ENCODE assay signal across 8 cellular contexts in genomic region chr16:1057252-1057932, GRCh38. TPM values are rescaled to one million over a fixed set of nuclear protein-coding genes. Genes with fewer than 3 reads are reported as not detected.
DNase-seq lines count a peak whose midpoint lies in the region; ATAC-seq, FAIRE-seq and TF ChIP-seq lines count a peak whose summit lies in the region.

No MANE protein-coding gene starts in this region.

- no peak overlapping the region for H3K27ac ChIP-seq in psoas muscle

- no peaks in the 10 kb centered on the region for H3K4me1 Mint-ChIP-seq in activated CD8-positive, alpha-beta T cell treated with anti-CD3 and anti-CD28 coated beads, Interleukin-2, amount 10 ng/mL, durations not matched to agents 7 days and 5 days (ENCODE audit: low read depth)

- 13 to 14% (median 13%) methylated on average over 27 to 33 of the region's 33 CpGs for WGBS in psoas muscle, 3 donors

- intact Hi-C loops in psoas muscle (cut with DNase I) = loop anchor here (1.0 to 10.0 kb wide), 5 partner anchors 45 to 347 kb away; no protein-coding TSS in a partner anchor

- H3K36me3 ChIP-seq in psoas muscle (ENCODE audit: insufficient read depth in 1 of 2, low read depth in 1 of 2) = no peaks in the 10 kb centered on the region

- H3K36me3 Mint-ChIP-seq in activated CD8-positive, alpha-beta T cell treated with anti-CD3 and anti-CD28 coated beads, Interleukin-2, amount 10 ng/mL, durations not matched to agents 7 days and 5 days (ENCODE audit: low read depth) = no peaks in the 10 kb centered on the region

- no peaks in the 10 kb centered on the region for H3K4me1 ChIP-seq in psoas muscle

- peaks cover 3% of the 10 kb centered on the region for H3K9me3 Mint-ChIP-seq in activated CD8-positive, alpha-beta T cell treated with anti-CD3 and anti-CD28 coated beads, Interleukin-2, amount 10 ng/mL, durations not matched to agents 7 days and 5 days (ENCODE audit: insufficient read depth)

- peaks cover 0 to 53% (median 8%) of the 10 kb centered on the region in 3 donors for H3K27me3 ChIP-seq in psoas muscle (ENCODE audit: insufficient read depth in 3 of 3, low read length in 2 of 3)

- no peak for FAIRE-seq in HTR-8/SVneo (lab: Jason Lieb, UNC)

- H3K4me3 ChIP-seq in epithelial cell of proximal tubule (ENCODE audit: low read depth, low read length) (no peak overlapping the region), psoas muscle (no peak overlapping the region)

- POLR2A ChIA-PET in activated CD8-positive, alpha-beta T cell treated with anti-CD3 and anti-CD28 coated beads, Interleukin-2, amount 10 ng/mL, durations not matched to agents 7 days and 5 days (lab: Charles Lee) = no interaction called here

- TF ChIP-seq CTCF in epithelial cell of proximal tubule (conservative IDR thresholded peaks at IDR 0.05; ENCODE audit: low read depth, low read length) = peak; percentile 78
- TF ChIP-seq CTCF in psoas muscle (IDR thresholded peaks at IDR 0.05) = peak; percentile 86

- no peaks in the 10 kb centered on the region for H3K27me3 Mint-ChIP-seq in activated CD8-positive, alpha-beta T cell treated with anti-CD3 and anti-CD28 coated beads, Interleukin-2, amount 10 ng/mL, durations not matched to agents 7 days and 5 days (ENCODE audit: low read depth)

- no peak overlapping the region for H3K4me3 Mint-ChIP-seq in activated CD8-positive, alpha-beta T cell treated with anti-CD3 and anti-CD28 coated beads, Interleukin-2, amount 10 ng/mL, durations not matched to agents 7 days and 5 days

- CTCF ChIA-PET in activated CD8-positive, alpha-beta T cell treated with anti-CD3 and anti-CD28 coated beads, Interleukin-2, amount 10 ng/mL, durations not matched to agents 7 days and 5 days (lab: Charles Lee) = interaction anchor here (0.6 to 2.3 kb wide), 5 partner anchors 11 to 243 kb away, joined by 3 to 12 read pairs (median 3); no protein-coding TSS in a partner anchor

- no peaks in the 10 kb centered on the region for H3K9me3 ChIP-seq in psoas muscle

- H3K27ac Mint-ChIP-seq in activated CD8-positive, alpha-beta T cell treated with anti-CD3 and anti-CD28 coated beads, Interleukin-2, amount 10 ng/mL, durations not matched to agents 7 days and 5 days = no peak overlapping the region

- peak; percentile 72 for ATAC-seq in activated CD8-positive, alpha-beta T cell treated with anti-CD3 and anti-CD28 coated beads, Interleukin-2, amount 10 ng/mL, durations not matched to agents 7 days and 5 days
- peak; percentile 64 to 90 (median 78) for ATAC-seq in psoas muscle
- no peak for ATAC-seq in HG03095 (IDR thresholded peaks at IDR 0.05; ENCODE audit: unreplicated experiment)
- no peak for ATAC-seq in GM18520 (IDR thresholded peaks at IDR 0.05; ENCODE audit: unreplicated experiment)
- ATAC-seq in HG03108 (IDR thresholded peaks at IDR 0.05; ENCODE audit: unreplicated experiment) = no peak

- DNase-seq in AG08396 (ENCODE audit: low spot score) (peak; percentile 81), HTR-8/SVneo (ENCODE audit: insufficient read length, low spot score) (peak; percentile 56), epithelial cell of proximal tubule (ENCODE audit: low read depth) (no peak), psoas muscle (peak in 1 of 2 donors; percentile 76)
- DNase-seq in activated CD8-positive, alpha-beta T cell treated with anti-CD3 and anti-CD28 coated beads, Interleukin-2, amount 10 ng/mL, durations not matched to agents 7 days and 5 days = peak; percentile 61

RNA-seq across cellular contexts. Expression of gene SSTR5, which starts 15.2 kb away (rescaled TPM):
- total RNA-seq in activated CD8-positive, alpha-beta T cell treated with anti-CD3 and anti-CD28 coated beads, Interleukin-2, amount 10 ng/mL, durations not matched to agents 7 days and 5 days = not detected
- total RNA-seq in epithelial cell of proximal tubule = not detected in 2 replicates
- total RNA-seq in psoas muscle = under 1 TPM in 1 of 4 donors, not detected in 3; 0.32 TPM
- polyA plus RNA-seq in psoas muscle = under 1 TPM; 0.03 to 0.13 (median 0.04) TPM

RNA-seq across cellular contexts. Expression of gene C1QTNF8, which starts 38.7 kb away (rescaled TPM):
- not detected for total RNA-seq in activated CD8-positive, alpha-beta T cell treated with anti-CD3 and anti-CD28 coated beads, Interleukin-2, amount 10 ng/mL, durations not matched to agents 7 days and 5 days
- total RNA-seq in epithelial cell of proximal tubule (not detected in 2 replicates), psoas muscle (not detected)
- not detected for polyA plus RNA-seq in psoas muscle

Comparison
In these comparisons a context has a peak if more than half of its experiments do, and no peak if none do; other contexts are left out.
1. ATAC-seq: peak in activated CD8-positive, alpha-beta T cell treated with anti-CD3 and anti-CD28 coated beads, Interleukin-2, amount 10 ng/mL, durations not matched to agents 7 days and 5 days (single experiment) and psoas muscle (4 of 4); none in HG03095 (single experiment), GM18520 (single experiment) and HG03108 (single experiment).